In genomic region chr22:22604326-22605073, GRCh38 we compare ENCODE assay signal across 18 cellular contexts. TPM values are rescaled to one million over a fixed set of nuclear protein-coding genes. Genes with fewer than 3 reads are reported as not detected.
A peak's percentile ranks its signal among the peaks of the same experiment; 100 is the strongest.
DNase-seq lines count a peak whose midpoint lies in the region; ATAC-seq and TF ChIP-seq lines count a peak whose summit lies in the region.
"Had no signal": no experiment of that assay in that cellular context is flagged by ENCODE, and none has a peak within 500 bp of the region (broad histone marks: within the 10 kb centered on the region; RNA-seq: fewer than 3 reads in every experiment).

No MANE protein-coding gene starts in this region.

- H3K27me3 Mint-ChIP-seq in natural killer cell treated with Interleukin-12 subunit alpha and Interleukin-12 subunit beta and Interleukin-15 and Interleukin-18, amount 100 ng/mL, for 72 hours = peaks cover 6 to 8% of the 10 kb centered on the region in 2 donors
- peaks cover 2 to 14% of the 10 kb centered on the region in 2 donors for H3K27me3 Mint-ChIP-seq in natural killer cell (ENCODE audit: low read depth in 2 of 2)
- H3K27me3 Mint-ChIP-seq in stimulated activated naive B cell treated with anti-CD40 and anti-IgM and Interleukin-4, amounts not matched to agents 10 μg/mL and 1 μg/mL and 100 μg/mL, for 72 hours = peaks cover 0 to 2% of the 10 kb centered on the region in 2 donors

- no peaks in the 10 kb centered on the region for H3K4me1 Mint-ChIP-seq in natural killer cell treated with Interleukin-12 subunit alpha and Interleukin-12 subunit beta and Interleukin-15 and Interleukin-18, amount 100 ng/mL, for 72 hours (ENCODE audit: low read depth in 2 of 2)
- no peaks in the 10 kb centered on the region for H3K4me1 Mint-ChIP-seq in natural killer cell
- peaks cover 20 to 24% of the 10 kb centered on the region in 2 donors for H3K4me1 Mint-ChIP-seq in stimulated activated naive B cell treated with anti-CD40 and anti-IgM and Interleukin-4, amounts not matched to agents 10 μg/mL and 1 μg/mL and 100 μg/mL, for 72 hours

- DNase-seq in natural killer cell treated with Interleukin-12 subunit alpha and Interleukin-12 subunit beta and Interleukin-15 and Interleukin-18, amount 100 ng/mL, for 72 hours (ENCODE audit: low spot score) = no peak
- DNase-seq in natural killer cell = no peak
- peak; percentile 9 for DNase-seq in NAMALWA (ENCODE audit: low spot score)
- DNase-seq in stimulated activated naive B cell treated with anti-CD40 and anti-IgM and Interleukin-4, amounts not matched to agents 10 μg/mL and 1 μg/mL and 100 μg/mL, for 72 hours = no peak
- DNase-seq in occipital lobe (lab: John Stamatoyannopoulos, UW) = no peak
- no peak for DNase-seq in substantia nigra (lab: John Stamatoyannopoulos, UW)
- DNase-seq in NCI-H1694 treated with DMSO at 0.1 percent for 48 hours (lab: John Stamatoyannopoulos, UW) = no peak
- DNase-seq: EL, GOT3, IMR-90, NCI-H1092, NCI-H1694, NCI-H345, NCI-H526 treated with DMSO at 0.1 percent for 48 hours had no signal

- H3K27ac Mint-ChIP-seq in natural killer cell treated with Interleukin-12 subunit alpha and Interleukin-12 subunit beta and Interleukin-15 and Interleukin-18, amount 100 ng/mL, for 72 hours = no peak overlapping the region
- H3K27ac Mint-ChIP-seq in natural killer cell = no peak overlapping the region
- H3K27ac Mint-ChIP-seq in stimulated activated naive B cell treated with anti-CD40 and anti-IgM and Interleukin-4, amounts not matched to agents 10 μg/mL and 1 μg/mL and 100 μg/mL, for 72 hours = peak overlapping the region; percentile 77

- H3K4me3 Mint-ChIP-seq in natural killer cell treated with Interleukin-12 subunit alpha and Interleukin-12 subunit beta and Interleukin-15 and Interleukin-18, amount 100 ng/mL, for 72 hours = no peak overlapping the region
- no peak overlapping the region for H3K4me3 Mint-ChIP-seq in natural killer cell
- H3K4me3 Mint-ChIP-seq in stimulated activated naive B cell treated with anti-CD40 and anti-IgM and Interleukin-4, amounts not matched to agents 10 μg/mL and 1 μg/mL and 100 μg/mL, for 72 hours = no peak overlapping the region

- H3K36me3 Mint-ChIP-seq in natural killer cell treated with Interleukin-12 subunit alpha and Interleukin-12 subunit beta and Interleukin-15 and Interleukin-18, amount 100 ng/mL, for 72 hours = no peaks in the 10 kb centered on the region
- no peaks in the 10 kb centered on the region for H3K36me3 Mint-ChIP-seq in natural killer cell
- peaks cover 0 to 2% of the 10 kb centered on the region in 2 donors for H3K36me3 Mint-ChIP-seq in stimulated activated naive B cell treated with anti-CD40 and anti-IgM and Interleukin-4, amounts not matched to agents 10 μg/mL and 1 μg/mL and 100 μg/mL, for 72 hours

- no peak overlapping the region for H3K27ac ChIP-seq in substantia nigra (ENCODE audit: low read depth, low read length, poor library complexity, severe bottlenecking)
- H3K27ac ChIP-seq: 22Rv1, C4-2B, SK-N-MC had no signal

- intact Hi-C loops in natural killer cell (cut with micrococcal nuclease) = no loop called here

- peak; percentile 26 to 40 for ATAC-seq in natural killer cell treated with Interleukin-12 subunit alpha and Interleukin-12 subunit beta and Interleukin-15 and Interleukin-18, amount 100 ng/mL, for 72 hours
- ATAC-seq in natural killer cell (no peak), esophagus mucosa (peak; percentile 28)
- peak; percentile 63 to 77 for ATAC-seq in stimulated activated naive B cell treated with anti-CD40 and anti-IgM and Interleukin-4, amounts not matched to agents 10 μg/mL and 1 μg/mL and 100 μg/mL, for 72 hours (replicated peaks)

- H3K9me3 Mint-ChIP-seq in natural killer cell treated with Interleukin-12 subunit alpha and Interleukin-12 subunit beta and Interleukin-15 and Interleukin-18, amount 100 ng/mL, for 72 hours = no peaks in the 10 kb centered on the region
- H3K9me3 Mint-ChIP-seq in natural killer cell = no peaks in the 10 kb centered on the region
- peaks cover 0 to 10% of the 10 kb centered on the region in 2 donors for H3K9me3 Mint-ChIP-seq in stimulated activated naive B cell treated with anti-CD40 and anti-IgM and Interleukin-4, amounts not matched to agents 10 μg/mL and 1 μg/mL and 100 μg/mL, for 72 hours

- TF ChIP-seq CTCF in natural killer cell (IDR thresholded peaks at IDR 0.05) = no peak

RNA-seq across cellular contexts. Expression of gene GGTLC2, which starts 39.9 kb away (rescaled TPM):
- not detected for total RNA-seq in natural killer cell treated with Interleukin-12 subunit alpha and Interleukin-12 subunit beta and Interleukin-15 and Interleukin-18, amount 100 ng/mL, for 72 hours
- not detected for total RNA-seq in natural killer cell
- not detected for total RNA-seq in esophagus mucosa
- total RNA-seq in occipital lobe = not detected
- total RNA-seq: IMR-90 had no signal

RNA-seq across cellular contexts. Expression of gene PRAME, which starts 45.4 kb away (rescaled TPM):
- total RNA-seq in natural killer cell treated with Interleukin-12 subunit alpha and Interleukin-12 subunit beta and Interleukin-15 and Interleukin-18, amount 100 ng/mL, for 72 hours = under 1 TPM in 1 of 2 donors, not detected in 1; 0.93 TPM
- total RNA-seq in natural killer cell (not detected), esophagus mucosa (not detected), occipital lobe (not detected)
- total RNA-seq: IMR-90 had no signal

Comparison
In these comparisons a context has a peak if more than half of its experiments do, and no peak if none do; other contexts are left out.
1. ATAC-seq: peak in natural killer cell treated with Interleukin-12 subunit alpha and Interleukin-12 subunit beta and Interleukin-15 and Interleukin-18, amount 100 ng/mL, for 72 hours (2 of 2), esophagus mucosa (single experiment) and stimulated activated naive B cell treated with anti-CD40 and anti-IgM and Interleukin-4, amounts not matched to agents 10 μg/mL and 1 μg/mL and 100 μg/mL, for 72 hours (2 of 2); none in natural killer cell (0 of 3).